Comparison of ENCODE assay signal across 1 cellular context in the genomic region with DNA sequence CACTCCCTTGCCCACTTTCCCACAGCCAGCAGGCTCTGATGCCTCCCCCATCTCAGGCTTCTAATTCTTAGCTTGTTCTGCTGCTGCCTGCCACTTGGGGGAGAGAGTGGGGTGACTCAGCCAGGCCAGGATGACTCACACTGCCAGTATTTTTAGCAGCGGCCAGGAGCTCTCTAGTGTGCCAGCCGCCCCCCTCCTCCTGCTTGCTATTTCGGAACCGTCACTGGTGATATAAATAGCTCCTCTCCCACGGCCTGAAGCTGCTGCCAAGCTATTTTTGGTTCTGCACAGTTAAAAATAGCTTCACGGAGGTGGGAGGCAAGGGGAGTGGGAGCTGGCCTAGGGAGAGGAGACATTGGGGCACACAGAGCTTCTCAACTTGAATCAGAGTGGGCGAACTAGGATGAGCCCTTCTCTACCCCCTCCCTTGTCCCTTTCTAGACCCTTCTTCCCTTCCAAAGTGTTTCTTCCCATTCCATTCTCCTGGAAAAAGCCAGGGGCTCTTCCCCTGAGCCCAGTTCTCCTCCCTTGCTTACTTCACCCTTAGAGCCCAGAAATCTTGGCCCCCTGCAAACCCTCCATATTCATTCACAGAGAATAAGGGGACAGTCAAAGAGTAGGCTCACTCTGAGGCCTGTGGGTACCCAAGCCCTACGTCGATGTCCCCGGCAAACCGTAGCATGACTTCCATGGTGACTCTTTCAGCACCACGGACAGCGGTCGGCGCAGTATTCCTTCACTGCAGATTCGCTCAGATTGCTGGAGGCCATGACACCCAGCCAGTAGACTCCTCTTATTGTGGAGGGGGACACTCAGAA.
TF ChIP-seq lines count a peak whose summit lies in the region.

No MANE protein-coding gene starts in this region.

TF ChIP-seq in K562, 482 proteins besides CTCF, POLR2A, EP300 and RAD21 (continued from another document and continues in another):
- TF ChIP-seq, protein P1, sequence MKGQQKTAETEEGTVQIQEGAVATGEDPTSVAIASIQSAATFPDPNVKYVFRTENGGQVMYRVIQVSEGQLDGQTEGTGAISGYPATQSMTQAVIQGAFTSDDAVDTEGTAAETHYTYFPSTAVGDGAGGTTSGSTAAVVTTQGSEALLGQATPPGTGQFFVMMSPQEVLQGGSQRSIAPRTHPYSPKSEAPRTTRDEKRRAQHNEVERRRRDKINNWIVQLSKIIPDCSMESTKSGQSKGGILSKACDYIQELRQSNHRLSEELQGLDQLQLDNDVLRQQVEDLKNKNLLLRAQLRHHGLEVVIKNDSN (CRISPR knock-in tag; IDR thresholded peaks at IDR 0.05) = peak; percentile 22; the same call in 1 of the 2 replicates
- TF ChIP-seq SMAD1 (IDR thresholded peaks at IDR 0.05; ENCODE audit: low read depth, low read length, partially characterized antibody) = no peak
- TF ChIP-seq NCOA1 (IDR thresholded peaks at IDR 0.05; ENCODE audit: low read depth) = peak; percentile 90
- TF ChIP-seq, protein P2, sequence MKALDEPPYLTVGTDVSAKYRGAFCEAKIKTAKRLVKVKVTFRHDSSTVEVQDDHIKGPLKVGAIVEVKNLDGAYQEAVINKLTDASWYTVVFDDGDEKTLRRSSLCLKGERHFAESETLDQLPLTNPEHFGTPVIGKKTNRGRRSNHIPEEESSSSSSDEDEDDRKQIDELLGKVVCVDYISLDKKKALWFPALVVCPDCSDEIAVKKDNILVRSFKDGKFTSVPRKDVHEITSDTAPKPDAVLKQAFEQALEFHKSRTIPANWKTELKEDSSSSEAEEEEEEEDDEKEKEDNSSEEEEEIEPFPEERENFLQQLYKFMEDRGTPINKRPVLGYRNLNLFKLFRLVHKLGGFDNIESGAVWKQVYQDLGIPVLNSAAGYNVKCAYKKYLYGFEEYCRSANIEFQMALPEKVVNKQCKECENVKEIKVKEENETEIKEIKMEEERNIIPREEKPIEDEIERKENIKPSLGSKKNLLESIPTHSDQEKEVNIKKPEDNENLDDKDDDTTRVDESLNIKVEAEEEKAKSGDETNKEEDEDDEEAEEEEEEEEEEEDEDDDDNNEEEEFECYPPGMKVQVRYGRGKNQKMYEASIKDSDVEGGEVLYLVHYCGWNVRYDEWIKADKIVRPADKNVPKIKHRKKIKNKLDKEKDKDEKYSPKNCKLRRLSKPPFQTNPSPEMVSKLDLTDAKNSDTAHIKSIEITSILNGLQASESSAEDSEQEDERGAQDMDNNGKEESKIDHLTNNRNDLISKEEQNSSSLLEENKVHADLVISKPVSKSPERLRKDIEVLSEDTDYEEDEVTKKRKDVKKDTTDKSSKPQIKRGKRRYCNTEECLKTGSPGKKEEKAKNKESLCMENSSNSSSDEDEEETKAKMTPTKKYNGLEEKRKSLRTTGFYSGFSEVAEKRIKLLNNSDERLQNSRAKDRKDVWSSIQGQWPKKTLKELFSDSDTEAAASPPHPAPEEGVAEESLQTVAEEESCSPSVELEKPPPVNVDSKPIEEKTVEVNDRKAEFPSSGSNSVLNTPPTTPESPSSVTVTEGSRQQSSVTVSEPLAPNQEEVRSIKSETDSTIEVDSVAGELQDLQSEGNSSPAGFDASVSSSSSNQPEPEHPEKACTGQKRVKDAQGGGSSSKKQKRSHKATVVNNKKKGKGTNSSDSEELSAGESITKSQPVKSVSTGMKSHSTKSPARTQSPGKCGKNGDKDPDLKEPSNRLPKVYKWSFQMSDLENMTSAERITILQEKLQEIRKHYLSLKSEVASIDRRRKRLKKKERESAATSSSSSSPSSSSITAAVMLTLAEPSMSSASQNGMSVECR (CRISPR knock-in tag; IDR thresholded peaks at IDR 0.05) = peak; percentile 70
- peak; percentile 30; the same call in 1 of the 2 replicates for TF ChIP-seq MYNN (IDR thresholded peaks at IDR 0.05)
- TF ChIP-seq MYNN (CRISPR knock-in tag; IDR thresholded peaks at IDR 0.05) = no peak
- TF ChIP-seq PTRF (tag; IDR thresholded peaks at IDR 0.05) = no peak
- TF ChIP-seq, protein P3, sequence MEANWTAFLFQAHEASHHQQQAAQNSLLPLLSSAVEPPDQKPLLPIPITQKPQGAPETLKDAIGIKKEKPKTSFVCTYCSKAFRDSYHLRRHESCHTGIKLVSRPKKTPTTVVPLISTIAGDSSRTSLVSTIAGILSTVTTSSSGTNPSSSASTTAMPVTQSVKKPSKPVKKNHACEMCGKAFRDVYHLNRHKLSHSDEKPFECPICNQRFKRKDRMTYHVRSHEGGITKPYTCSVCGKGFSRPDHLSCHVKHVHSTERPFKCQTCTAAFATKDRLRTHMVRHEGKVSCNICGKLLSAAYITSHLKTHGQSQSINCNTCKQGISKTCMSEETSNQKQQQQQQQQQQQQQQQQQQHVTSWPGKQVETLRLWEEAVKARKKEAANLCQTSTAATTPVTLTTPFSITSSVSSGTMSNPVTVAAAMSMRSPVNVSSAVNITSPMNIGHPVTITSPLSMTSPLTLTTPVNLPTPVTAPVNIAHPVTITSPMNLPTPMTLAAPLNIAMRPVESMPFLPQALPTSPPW (CRISPR knock-in tag; IDR thresholded peaks at IDR 0.05) = peak; percentile 90
- no peak for TF ChIP-seq PYGO2 (tag; IDR thresholded peaks at IDR 0.05)
- peak; percentile 89 for TF ChIP-seq EGR1 (conservative IDR thresholded peaks at IDR 0.05)
- TF ChIP-seq CAMTA2 (CRISPR knock-in tag; conservative IDR thresholded peaks at IDR 0.05) = no peak
- TF ChIP-seq ZNF143 (CRISPR knock-in tag; IDR thresholded peaks at IDR 0.05) = 0 out of 2 replicates have a peak, but pooled peaks have one; percentile 29
- peak; percentile 45; the same call in 1 of the 2 replicates for TF ChIP-seq HCFC1 (IDR thresholded peaks at IDR 0.05; ENCODE audit: low read depth, low read length)
- TF ChIP-seq, protein P4, sequence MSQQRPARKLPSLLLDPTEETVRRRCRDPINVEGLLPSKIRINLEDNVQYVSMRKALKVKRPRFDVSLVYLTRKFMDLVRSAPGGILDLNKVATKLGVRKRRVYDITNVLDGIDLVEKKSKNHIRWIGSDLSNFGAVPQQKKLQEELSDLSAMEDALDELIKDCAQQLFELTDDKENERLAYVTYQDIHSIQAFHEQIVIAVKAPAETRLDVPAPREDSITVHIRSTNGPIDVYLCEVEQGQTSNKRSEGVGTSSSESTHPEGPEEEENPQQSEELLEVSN (IDR thresholded peaks at IDR 0.05; ENCODE audit: borderline replicate concordance in 1 of 2, extremely low read depth in 1 of 2, insufficient read depth in 1 of 2, insufficient read length in 1 of 2, low read depth in 1 of 2, low read length in 1 of 2, poor library complexity in 1 of 2, severe bottlenecking in 1 of 2) = no peak
- peak; percentile 98 for TF ChIP-seq MIER1 (IDR thresholded peaks at IDR 0.05; ENCODE audit: low read depth)
- peak; percentile 72 for TF ChIP-seq CREM (IDR thresholded peaks at IDR 0.05; ENCODE audit: low read depth)
- peak; percentile 19; the same call in 1 of the 2 replicates for TF ChIP-seq CBFA2T3 (IDR thresholded peaks at IDR 0.05)
- TF ChIP-seq, protein P5, sequence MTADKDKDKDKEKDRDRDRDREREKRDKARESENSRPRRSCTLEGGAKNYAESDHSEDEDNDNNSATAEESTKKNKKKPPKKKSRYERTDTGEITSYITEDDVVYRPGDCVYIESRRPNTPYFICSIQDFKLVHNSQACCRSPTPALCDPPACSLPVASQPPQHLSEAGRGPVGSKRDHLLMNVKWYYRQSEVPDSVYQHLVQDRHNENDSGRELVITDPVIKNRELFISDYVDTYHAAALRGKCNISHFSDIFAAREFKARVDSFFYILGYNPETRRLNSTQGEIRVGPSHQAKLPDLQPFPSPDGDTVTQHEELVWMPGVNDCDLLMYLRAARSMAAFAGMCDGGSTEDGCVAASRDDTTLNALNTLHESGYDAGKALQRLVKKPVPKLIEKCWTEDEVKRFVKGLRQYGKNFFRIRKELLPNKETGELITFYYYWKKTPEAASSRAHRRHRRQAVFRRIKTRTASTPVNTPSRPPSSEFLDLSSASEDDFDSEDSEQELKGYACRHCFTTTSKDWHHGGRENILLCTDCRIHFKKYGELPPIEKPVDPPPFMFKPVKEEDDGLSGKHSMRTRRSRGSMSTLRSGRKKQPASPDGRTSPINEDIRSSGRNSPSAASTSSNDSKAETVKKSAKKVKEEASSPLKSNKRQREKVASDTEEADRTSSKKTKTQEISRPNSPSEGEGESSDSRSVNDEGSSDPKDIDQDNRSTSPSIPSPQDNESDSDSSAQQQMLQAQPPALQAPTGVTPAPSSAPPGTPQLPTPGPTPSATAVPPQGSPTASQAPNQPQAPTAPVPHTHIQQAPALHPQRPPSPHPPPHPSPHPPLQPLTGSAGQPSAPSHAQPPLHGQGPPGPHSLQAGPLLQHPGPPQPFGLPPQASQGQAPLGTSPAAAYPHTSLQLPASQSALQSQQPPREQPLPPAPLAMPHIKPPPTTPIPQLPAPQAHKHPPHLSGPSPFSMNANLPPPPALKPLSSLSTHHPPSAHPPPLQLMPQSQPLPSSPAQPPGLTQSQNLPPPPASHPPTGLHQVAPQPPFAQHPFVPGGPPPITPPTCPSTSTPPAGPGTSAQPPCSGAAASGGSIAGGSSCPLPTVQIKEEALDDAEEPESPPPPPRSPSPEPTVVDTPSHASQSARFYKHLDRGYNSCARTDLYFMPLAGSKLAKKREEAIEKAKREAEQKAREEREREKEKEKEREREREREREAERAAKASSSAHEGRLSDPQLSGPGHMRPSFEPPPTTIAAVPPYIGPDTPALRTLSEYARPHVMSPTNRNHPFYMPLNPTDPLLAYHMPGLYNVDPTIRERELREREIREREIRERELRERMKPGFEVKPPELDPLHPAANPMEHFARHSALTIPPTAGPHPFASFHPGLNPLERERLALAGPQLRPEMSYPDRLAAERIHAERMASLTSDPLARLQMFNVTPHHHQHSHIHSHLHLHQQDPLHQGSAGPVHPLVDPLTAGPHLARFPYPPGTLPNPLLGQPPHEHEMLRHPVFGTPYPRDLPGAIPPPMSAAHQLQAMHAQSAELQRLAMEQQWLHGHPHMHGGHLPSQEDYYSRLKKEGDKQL (CRISPR knock-in tag; IDR thresholded peaks at IDR 0.05; ENCODE audit: borderline replicate concordance) = peak; percentile 44; the same call in 1 of the 2 replicates
- TF ChIP-seq ATF1 (CRISPR knock-in tag; IDR thresholded peaks at IDR 0.05) = no peak
- peak; percentile 34; the same call in 1 of the 2 replicates for TF ChIP-seq ATF1 (tag; IDR thresholded peaks at IDR 0.05)
- TF ChIP-seq NR2C1 (IDR thresholded peaks at IDR 0.05) = no peak
- 0 out of 2 replicates have a peak, but pooled peaks have one; percentile 24 for TF ChIP-seq NR2C1 (tag; IDR thresholded peaks at IDR 0.05)
- peak; percentile 89 for TF ChIP-seq NR3C1 (CRISPR knock-in tag; IDR thresholded peaks at IDR 0.05)
- TF ChIP-seq U2AF1 (optimal IDR thresholded peaks at IDR 0.05; ENCODE audit: low read depth, low read length) = no peak
- TF ChIP-seq TBL1XR1 (IDR thresholded peaks at IDR 0.05; ENCODE audit: low read length in 2 of 2) = peak in 1 of 2 experiments; percentile 40; a peak in 1 of 4 replicates
- no peak for TF ChIP-seq POLR2H (tag; IDR thresholded peaks at IDR 0.05; ENCODE audit: low read depth)
- TF ChIP-seq, protein P6, sequence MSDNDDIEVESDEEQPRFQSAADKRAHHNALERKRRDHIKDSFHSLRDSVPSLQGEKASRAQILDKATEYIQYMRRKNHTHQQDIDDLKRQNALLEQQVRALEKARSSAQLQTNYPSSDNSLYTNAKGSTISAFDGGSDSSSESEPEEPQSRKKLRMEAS (CRISPR knock-in tag; IDR thresholded peaks at IDR 0.05) = peak; percentile 40; the same call in 1 of the 2 replicates
- TF ChIP-seq, protein P7, sequence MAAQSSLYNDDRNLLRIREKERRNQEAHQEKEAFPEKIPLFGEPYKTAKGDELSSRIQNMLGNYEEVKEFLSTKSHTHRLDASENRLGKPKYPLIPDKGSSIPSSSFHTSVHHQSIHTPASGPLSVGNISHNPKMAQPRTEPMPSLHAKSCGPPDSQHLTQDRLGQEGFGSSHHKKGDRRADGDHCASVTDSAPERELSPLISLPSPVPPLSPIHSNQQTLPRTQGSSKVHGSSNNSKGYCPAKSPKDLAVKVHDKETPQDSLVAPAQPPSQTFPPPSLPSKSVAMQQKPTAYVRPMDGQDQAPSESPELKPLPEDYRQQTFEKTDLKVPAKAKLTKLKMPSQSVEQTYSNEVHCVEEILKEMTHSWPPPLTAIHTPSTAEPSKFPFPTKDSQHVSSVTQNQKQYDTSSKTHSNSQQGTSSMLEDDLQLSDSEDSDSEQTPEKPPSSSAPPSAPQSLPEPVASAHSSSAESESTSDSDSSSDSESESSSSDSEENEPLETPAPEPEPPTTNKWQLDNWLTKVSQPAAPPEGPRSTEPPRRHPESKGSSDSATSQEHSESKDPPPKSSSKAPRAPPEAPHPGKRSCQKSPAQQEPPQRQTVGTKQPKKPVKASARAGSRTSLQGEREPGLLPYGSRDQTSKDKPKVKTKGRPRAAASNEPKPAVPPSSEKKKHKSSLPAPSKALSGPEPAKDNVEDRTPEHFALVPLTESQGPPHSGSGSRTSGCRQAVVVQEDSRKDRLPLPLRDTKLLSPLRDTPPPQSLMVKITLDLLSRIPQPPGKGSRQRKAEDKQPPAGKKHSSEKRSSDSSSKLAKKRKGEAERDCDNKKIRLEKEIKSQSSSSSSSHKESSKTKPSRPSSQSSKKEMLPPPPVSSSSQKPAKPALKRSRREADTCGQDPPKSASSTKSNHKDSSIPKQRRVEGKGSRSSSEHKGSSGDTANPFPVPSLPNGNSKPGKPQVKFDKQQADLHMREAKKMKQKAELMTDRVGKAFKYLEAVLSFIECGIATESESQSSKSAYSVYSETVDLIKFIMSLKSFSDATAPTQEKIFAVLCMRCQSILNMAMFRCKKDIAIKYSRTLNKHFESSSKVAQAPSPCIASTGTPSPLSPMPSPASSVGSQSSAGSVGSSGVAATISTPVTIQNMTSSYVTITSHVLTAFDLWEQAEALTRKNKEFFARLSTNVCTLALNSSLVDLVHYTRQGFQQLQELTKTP (IDR thresholded peaks at IDR 0.05; ENCODE audit: low read depth in 1 of 2, partially characterized antibody in 2 of 2) = peak in 1 of 2 experiments; percentile 95
- TF ChIP-seq CSDE1 (IDR thresholded peaks at IDR 0.05) = no peak
- TF ChIP-seq ZNF644 (tag; IDR thresholded peaks at IDR 0.05; ENCODE audit: low read depth) = 0 out of 2 replicates have a peak, but pooled peaks have one; percentile 61
- TF ChIP-seq DMBX1 (CRISPR knock-in tag; IDR thresholded peaks at IDR 0.05; ENCODE audit: borderline replicate concordance) = peak; percentile 33; the same call in 1 of the 2 replicates
- no peak for TF ChIP-seq ZNF507 (tag; conservative IDR thresholded peaks at IDR 0.05)
- no peak for TF ChIP-seq TRIM28 (IDR thresholded peaks at IDR 0.05)
- peak; percentile 73; the same call in 1 of the 2 replicates for TF ChIP-seq ZNF766 (CRISPR knock-in tag; conservative IDR thresholded peaks at IDR 0.05)
- TF ChIP-seq MEIS2 (IDR thresholded peaks at IDR 0.05; ENCODE audit: partially characterized antibody) = no peak
- no peak for TF ChIP-seq TOE1 (IDR thresholded peaks at IDR 0.05; ENCODE audit: borderline replicate concordance)
- TF ChIP-seq TOE1 (CRISPR knock-in tag; IDR thresholded peaks at IDR 0.05; ENCODE audit: borderline replicate concordance, low read depth) = no peak
- TF ChIP-seq HDGF (IDR thresholded peaks at IDR 0.05) = no peak
